8 cellular contexts compared by ENCODE assay signal in genomic region chr1:107964397-107965111, GRCh38. TPM values are rescaled to one million over a fixed set of nuclear protein-coding genes. Genes with fewer than 3 reads are reported as not detected.
DNase-seq lines count a peak whose midpoint lies in the region; ATAC-seq, FAIRE-seq and TF ChIP-seq lines count a peak whose summit lies in the region.

No MANE protein-coding gene starts in this region.

- H3K4me1 ChIP-seq in NT2/D1 (ENCODE audit: insufficient read depth, insufficient read length) (no peaks in the 10 kb centered on the region), ascending aorta (no peaks in the 10 kb centered on the region), iPS-18a (ENCODE audit: control insufficient read depth, low read depth, low read length) (peaks cover 12% of the 10 kb centered on the region), small intestine (ENCODE audit: control insufficient read depth in 2 of 2, insufficient read depth in 1 of 2, low read depth in 1 of 2, low read length in 1 of 2) (no peaks in the 10 kb centered on the region)

- H3K9me3 ChIP-seq in NT2/D1 (ENCODE audit: insufficient read depth, low read length) (no peaks in the 10 kb centered on the region), ascending aorta (no peaks in the 10 kb centered on the region), iPS-18a (ENCODE audit: control insufficient read depth, low read depth, low read length) (no peaks in the 10 kb centered on the region), small intestine (ENCODE audit: control insufficient read depth, low read depth) (no peaks in the 10 kb centered on the region)

- DNase-seq in DMS153 (lab: John Stamatoyannopoulos, UW), result peak; percentile 8
- no peak for DNase-seq in DMS153 treated with DMSO at 0.1 percent for 48 hours (lab: John Stamatoyannopoulos, UW; ENCODE audit: unreplicated experiment)
- peak; percentile 11 for DNase-seq in NT2/D1 (ENCODE audit: low read depth, low spot score)
- no peak for DNase-seq in ascending aorta (ENCODE audit: low spot score in 2 of 2)
- DNase-seq in small intestine, result peak; percentile 16
- no peak for DNase-seq in SKM-1 treated with dmso at 0.1 percent for 144 hours (lab: John Stamatoyannopoulos, UW; ENCODE audit: unreplicated experiment)

- peaks cover 36% of the 10 kb centered on the region for H3K27me3 ChIP-seq in NT2/D1 (ENCODE audit: insufficient read depth, insufficient read length)
- H3K27me3 ChIP-seq in ascending aorta, result no peaks in the 10 kb centered on the region
- peaks cover 28% of the 10 kb centered on the region for H3K27me3 ChIP-seq in iPS-18a (ENCODE audit: control insufficient read depth, insufficient read depth, low read length)
- no peaks in the 10 kb centered on the region for H3K27me3 ChIP-seq in small intestine (ENCODE audit: control insufficient read depth in 2 of 2, insufficient read depth in 2 of 2, low read length in 2 of 2)

- H3K36me3 ChIP-seq in NT2/D1 (ENCODE audit: insufficient read depth, insufficient read length, low read length) (no peaks in the 10 kb centered on the region), ascending aorta (no peaks in the 10 kb centered on the region), iPS-18a (ENCODE audit: control insufficient read depth, low read depth, low read length) (no peaks in the 10 kb centered on the region), small intestine (ENCODE audit: control insufficient read depth in 2 of 2, insufficient read depth in 2 of 2, low read length in 2 of 2) (no peaks in the 10 kb centered on the region)

- no peak for ATAC-seq in GM18519 (IDR thresholded peaks at IDR 0.05; ENCODE audit: low FRiP score, unreplicated experiment)

- no peak for FAIRE-seq in small intestine (lab: Jason Lieb, UNC)

- H3K9ac ChIP-seq in NT2/D1 (ENCODE audit: insufficient read length, low read depth) (peak overlapping the region; percentile 79), iPS-18a (ENCODE audit: low read length) (peak overlapping the region; percentile 57)

- H3K27ac ChIP-seq in ascending aorta (no peak overlapping the region), iPS-18a (ENCODE audit: low read length) (no peak overlapping the region), small intestine (ENCODE audit: low read depth in 1 of 2, low read length in 1 of 2) (peak overlapping the region in 1 of 2 donors; percentile 76)

- peak overlapping the region; percentile 77 for H3K4me3 ChIP-seq in NT2/D1 (ENCODE audit: insufficient read length, low read depth)
- H3K4me3 ChIP-seq in ascending aorta, result peak overlapping the region; percentile 53 to 61
- peak overlapping the region; percentile 80 for H3K4me3 ChIP-seq in iPS-18a (ENCODE audit: low read length)
- peak overlapping the region; percentile 61 to 62 for H3K4me3 ChIP-seq in small intestine (ENCODE audit: low read depth in 1 of 2, low read length in 2 of 2)

- intact Hi-C loops in ascending aorta (cut with DNase I), result no loop called here

- no peak for TF ChIP-seq CTCF in ascending aorta (IDR thresholded peaks at IDR 0.05)

- WGBS in small intestine, 3 donors, result 0 to 1% (median 1%) methylated on average over 49 to 76 of the region's 76 CpGs

RNA-seq across cellular contexts. Expression of gene VAV3, which starts 0.4 kb away (rescaled TPM):
- total RNA-seq in ascending aorta, result 0.64 TPM
- 10 to 100 TPM in 1 of 3 donors, 1 to 10 TPM in 2; 5.4 to 12.8 (median 9.6) TPM for polyA plus RNA-seq in small intestine

Comparison
In these comparisons a context has a peak if more than half of its experiments do, and no peak if none do; other contexts are left out.
1. DNase-seq: peak in DMS153 (single experiment), NT2/D1 (single experiment) and small intestine (single experiment); none in DMS153 treated with DMSO at 0.1 percent for 48 hours (single experiment), ascending aorta (0 of 2) and SKM-1 treated with dmso at 0.1 percent for 144 hours (single experiment).
2. Peak in every context shown above with its lines, with median percentiles within 50 percentile points of each other: H3K4me3 ChIP-seq.